ENCODE assay signal across 8 cellular contexts in genomic region chr5:177357459-177358332, GRCh38. TPM values are rescaled to one million over a fixed set of nuclear protein-coding genes. Genes with fewer than 3 reads are reported as not detected.
DNase-seq lines count a peak whose midpoint lies in the region; ATAC-seq, FAIRE-seq and TF ChIP-seq lines count a peak whose summit lies in the region.

A gene with protein sequence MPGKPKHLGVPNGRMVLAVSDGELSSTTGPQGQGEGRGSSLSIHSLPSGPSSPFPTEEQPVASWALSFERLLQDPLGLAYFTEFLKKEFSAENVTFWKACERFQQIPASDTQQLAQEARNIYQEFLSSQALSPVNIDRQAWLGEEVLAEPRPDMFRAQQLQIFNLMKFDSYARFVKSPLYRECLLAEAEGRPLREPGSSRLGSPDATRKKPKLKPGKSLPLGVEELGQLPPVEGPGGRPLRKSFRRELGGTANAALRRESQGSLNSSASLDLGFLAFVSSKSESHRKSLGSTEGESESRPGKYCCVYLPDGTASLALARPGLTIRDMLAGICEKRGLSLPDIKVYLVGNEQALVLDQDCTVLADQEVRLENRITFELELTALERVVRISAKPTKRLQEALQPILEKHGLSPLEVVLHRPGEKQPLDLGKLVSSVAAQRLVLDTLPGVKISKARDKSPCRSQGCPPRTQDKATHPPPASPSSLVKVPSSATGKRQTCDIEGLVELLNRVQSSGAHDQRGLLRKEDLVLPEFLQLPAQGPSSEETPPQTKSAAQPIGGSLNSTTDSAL (plus strand): TSS chr5:177357924. CDS start chr5:177358025, 101 bp downstream.

- FAIRE-seq in astrocyte (lab: Jason Lieb, UNC): no peak

- no peak within 1 kb of the TSS for H3K27ac ChIP-seq in astrocyte (ENCODE audit: low read depth, low read length)

- no peaks in the 10 kb centered on the region for H4K20me1 ChIP-seq in astrocyte (ENCODE audit: insufficient read depth, low read length)

- ATAC-seq in GM21717 (IDR thresholded peaks at IDR 0.05; ENCODE audit: unreplicated experiment) (peak; percentile 80), left colon (peak; percentile 74)

- no peak within 1 kb of the TSS for H3K9ac ChIP-seq in astrocyte (ENCODE audit: low read length)

- H3K36me3 Mint-ChIP-seq in astrocyte (ENCODE audit: low read depth, unreplicated experiment): peaks cover 4% of the 10 kb centered on the region

- H3K4me1 ChIP-seq in astrocyte (ENCODE audit: insufficient read depth, low read length) (peaks cover 8% of the 10 kb centered on the region), BE2C (no peaks in the 10 kb centered on the region; the same call in 1 of the 2 replicates)

- H3K4me3 Mint-ChIP-seq in astrocyte (ENCODE audit: unreplicated experiment): peak within 1 kb of the TSS; percentile 50

- TF ChIP-seq CTCF in GM06990 (IDR thresholded peaks at IDR 0.05; ENCODE audit: insufficient read depth, low read length, poor library complexity, severe bottlenecking) (no peak), astrocyte (IDR thresholded peaks at IDR 0.05; ENCODE audit: insufficient read depth, low read depth, low read length) (no peak), BE2C (IDR thresholded peaks at IDR 0.05; ENCODE audit: low read depth, low read length) (no peak)

- intact Hi-C loops in left colon (cut with DNase I, micrococcal nuclease): no loop called here

- H3K27me3 ChIP-seq in GM06990 (replicated peaks; ENCODE audit: control insufficient read depth, insufficient read depth, low read length) (no peaks in the 10 kb centered on the region), astrocyte (ENCODE audit: insufficient read depth, low read length) (no peaks in the 10 kb centered on the region), BE2C (no peaks in the 10 kb centered on the region)

- peaks cover 33% of the 10 kb centered on the region for H3K27me3 Mint-ChIP-seq in astrocyte (ENCODE audit: low read depth, unreplicated experiment)

- H3K9me3 ChIP-seq in astrocyte (ENCODE audit: insufficient read depth, low read depth, low read length): no peaks in the 10 kb centered on the region
- no peaks in the 10 kb centered on the region; the same call in 1 of the 2 replicates for H3K9me3 ChIP-seq in BE2C

- peak within 1 kb of the TSS; percentile 62 for H3K4me2 ChIP-seq in astrocyte (ENCODE audit: low read length)

- H3K36me3 ChIP-seq in GM06990 (ENCODE audit: control insufficient read depth, insufficient read depth, low read length) (no peaks in the 10 kb centered on the region), astrocyte (ENCODE audit: insufficient read depth, low read length) (no peaks in the 10 kb centered on the region), BE2C (no peaks in the 10 kb centered on the region)

- H3K79me2 ChIP-seq in astrocyte (ENCODE audit: insufficient read depth, low read length): no peaks in the 10 kb centered on the region

- H3K27ac Mint-ChIP-seq in astrocyte (ENCODE audit: unreplicated experiment): peak within 1 kb of the TSS; percentile 28

- H3K4me1 Mint-ChIP-seq in astrocyte (ENCODE audit: low read depth, unreplicated experiment): peaks cover 14% of the 10 kb centered on the region

- peaks cover 6% of the 10 kb centered on the region for H3K9me3 Mint-ChIP-seq in astrocyte (ENCODE audit: unreplicated experiment)

- H3K4me3 ChIP-seq in GM06990 (replicated peaks; ENCODE audit: low read depth, low read length) (peak within 1 kb of the TSS; percentile 86), astrocyte (ENCODE audit: insufficient read depth, low read depth, low read length) (no peak within 1 kb of the TSS), BE2C (ENCODE audit: low read depth, low read length) (no peak within 1 kb of the TSS)

- DNase-seq in GM06990 (ENCODE audit: extremely low read depth, insufficient read length) (peak; percentile 80), Kasumi-1 (lab: John Stamatoyannopoulos, UW) (peak; percentile 96), T-helper 2 cell (peak; percentile 25 to 96 (median 57)), astrocyte (ENCODE audit: low read depth) (peak; percentile 55), left colon (peak; percentile 50 to 69), BE2C (no peak)
- peak; percentile 47 for DNase-seq in stimulated activated CD8-positive, alpha-beta memory T cell treated with anti-CD3 and anti-CD28 coated beads, Interleukin-4, amount 100 ng/mL, for 24 hours (ENCODE audit: low read depth)

- peak within 1 kb of the TSS; percentile 61 for H2AFZ ChIP-seq in astrocyte (ENCODE audit: low read depth, low read length)

RNA-seq across cellular contexts. Expression of the gene that starts here (rescaled TPM):
- total RNA-seq in astrocyte (7.8 and 11.3 TPM in 2 replicates), left colon (10 to 100 TPM in 1 of 2 donors, 1 to 10 TPM in 1; 5.6 to 12.0 TPM)
- polyA plus RNA-seq in BE2C (2012; ENCODE audit: insufficient read depth, insufficient read length, low read depth): 11.1 TPM
